ENCODE assay signal across 16 cellular contexts in the genomic region with DNA sequence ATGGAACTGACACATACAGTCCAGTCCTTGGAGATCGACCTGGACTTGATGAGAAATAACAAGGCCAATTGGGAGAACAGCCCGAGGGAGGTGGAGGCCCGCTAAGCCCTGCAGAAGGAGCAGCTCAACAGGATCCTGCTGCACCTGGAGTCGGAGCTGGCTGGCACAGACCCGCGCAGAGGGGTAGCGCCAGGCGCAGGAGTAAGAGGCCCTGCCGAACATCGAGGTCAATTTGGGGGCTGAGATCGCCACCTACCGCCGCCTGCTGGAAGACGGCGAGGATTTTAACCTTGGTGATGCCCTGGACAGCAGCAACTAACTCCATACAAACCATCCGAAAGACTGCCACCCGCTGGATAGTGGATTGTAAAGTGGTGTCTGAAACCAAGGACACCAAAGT.
DNase-seq lines count a peak whose midpoint lies in the region; TF ChIP-seq lines count a peak whose summit lies in the region.
"Had no signal": no experiment of that assay in that cellular context is flagged by ENCODE, and none has a peak within 500 bp of the region (broad histone marks: within the 10 kb centered on the region; RNA-seq: fewer than 3 reads in every experiment).

No MANE protein-coding gene starts in this region.

- no peaks in the 10 kb centered on the region for H3K27me3 ChIP-seq in endodermal cell (ENCODE audit: control insufficient read depth, insufficient read depth, low read length, poor library complexity, severe bottlenecking)
- no peaks in the 10 kb centered on the region for H3K27me3 ChIP-seq in CD4-positive, alpha-beta memory T cell (ENCODE audit: insufficient read depth, low read length)

- H3K9me3 ChIP-seq in endodermal cell (ENCODE audit: control insufficient read depth, low read length): no peaks in the 10 kb centered on the region
- no peaks in the 10 kb centered on the region for H3K9me3 ChIP-seq in CD4-positive, alpha-beta memory T cell (ENCODE audit: control insufficient read depth in 1 of 2, low read length in 2 of 2)
- H3K9me3 ChIP-seq: prostate gland, thoracic aorta had no signal

- H3K27ac ChIP-seq in endodermal cell (ENCODE audit: low read depth, low read length): no peak overlapping the region
- H3K27ac ChIP-seq in CD4-positive, alpha-beta memory T cell (ENCODE audit: low read depth, low read length): no peak overlapping the region
- H3K27ac ChIP-seq: prostate gland, thoracic aorta had no signal

- H3K4me1 Mint-ChIP-seq in endodermal cell (peaks cover 4% of the 10 kb centered on the region), nephron progenitor cell (no peaks in the 10 kb centered on the region)
- no peaks in the 10 kb centered on the region for H3K4me1 Mint-ChIP-seq in CD4-positive, alpha-beta memory T cell
- H3K4me1 Mint-ChIP-seq: T-cell had no signal

- intact Hi-C loops in CD4-positive, alpha-beta memory T cell (cut with micrococcal nuclease): no loop called here

- WGBS in endodermal cell (ENCODE audit: insufficient coverage in 1 of 2, insufficient read length in 1 of 2), 2 experiments: 87 to 97% methylated on average over 8 to 17 of the region's 17 CpGs

- CTCF ChIA-PET in CD4-positive, alpha-beta memory T cell (lab: Charles Lee; ENCODE audit: partially characterized antibody): no interaction called here

- H3K36me3 Mint-ChIP-seq in endodermal cell (ENCODE audit: low read depth): no peaks in the 10 kb centered on the region
- H3K36me3 Mint-ChIP-seq in nephron progenitor cell (ENCODE audit: low read depth): no peaks in the 10 kb centered on the region
- H3K36me3 Mint-ChIP-seq in CD4-positive, alpha-beta memory T cell: no peaks in the 10 kb centered on the region
- H3K36me3 Mint-ChIP-seq: T-cell had no signal

- H3K27me3 Mint-ChIP-seq in endodermal cell (ENCODE audit: insufficient read depth): peaks cover 2% of the 10 kb centered on the region
- peaks cover 5% of the 10 kb centered on the region for H3K27me3 Mint-ChIP-seq in nephron progenitor cell (ENCODE audit: low read depth, poor library complexity)
- H3K27me3 Mint-ChIP-seq in CD4-positive, alpha-beta memory T cell: no peaks in the 10 kb centered on the region
- H3K27me3 Mint-ChIP-seq: T-cell had no signal

- TF ChIP-seq CTCF in LNCaP clone FGC (IDR thresholded peaks at IDR 0.05; ENCODE audit: control insufficient read depth, extremely low read depth, insufficient read depth) (peak; percentile 66), endodermal cell (conservative IDR thresholded peaks at IDR 0.05) (peak; percentile 81), nephron progenitor cell (IDR thresholded peaks at IDR 0.05) (peak; percentile 28)

- no peaks in the 10 kb centered on the region for H3K4me1 ChIP-seq in endodermal cell (ENCODE audit: control insufficient read depth, insufficient read depth, low read length)
- no peaks in the 10 kb centered on the region for H3K4me1 ChIP-seq in CD4-positive, alpha-beta memory T cell (ENCODE audit: insufficient read depth, low read length)
- H3K4me1 ChIP-seq: prostate gland had no signal

- H3K4me3 ChIP-seq in LNCaP clone FGC (ENCODE audit: low read depth, low read length): no peak overlapping the region
- H3K4me3 ChIP-seq in endodermal cell (ENCODE audit: low read length): no peak overlapping the region
- no peak overlapping the region for H3K4me3 ChIP-seq in CD4-positive, alpha-beta memory T cell (ENCODE audit: low read length in 2 of 2)
- H3K4me3 ChIP-seq: prostate gland, thoracic aorta had no signal

- POLR2A ChIA-PET in CD4-positive, alpha-beta memory T cell (lab: Charles Lee; ENCODE audit: partially characterized antibody): no interaction called here

- no peaks in the 10 kb centered on the region for H3K36me3 ChIP-seq in endodermal cell (ENCODE audit: control insufficient read depth, insufficient read depth, low read length)
- no peaks in the 10 kb centered on the region for H3K36me3 ChIP-seq in CD4-positive, alpha-beta memory T cell (ENCODE audit: insufficient read depth, low read length)
- H3K36me3 ChIP-seq: prostate gland, thoracic aorta had no signal

- H3K27ac Mint-ChIP-seq in endodermal cell (no peak overlapping the region), nephron progenitor cell (no peak overlapping the region)
- no peak overlapping the region for H3K27ac Mint-ChIP-seq in CD4-positive, alpha-beta memory T cell
- H3K27ac Mint-ChIP-seq: HFFc6, T-cell had no signal

- H3K9me3 Mint-ChIP-seq in endodermal cell (no peaks in the 10 kb centered on the region), nephron progenitor cell (peaks cover 7% of the 10 kb centered on the region)
- peaks cover 0 to 2% (median 0%) of the 10 kb centered on the region in 8 donors for H3K9me3 Mint-ChIP-seq in CD4-positive, alpha-beta memory T cell
- H3K9me3 Mint-ChIP-seq: T-cell had no signal

- DNase-seq in activated CD4-positive, alpha-beta T cell treated with anti-CD3 and anti-CD28 coated beads for 48 hours: peak; percentile 2
- no peak for DNase-seq in activated CD4-positive, alpha-beta T cell treated with anti-CD3 and anti-CD28 coated beads, Interleukin-2, amount 50 U/mL, for 48 hours
- DNase-seq in LNCaP clone FGC (ENCODE audit: low read depth): peak; percentile 18
- DNase-seq in endodermal cell: peak; percentile 93
- DNase-seq in nephron progenitor cell: peak; percentile 7
- DNase-seq in NCI-H510A treated with DMSO at 0.1 percent for 48 hours (lab: John Stamatoyannopoulos, UW): no peak
- DNase-seq in mucosa of gallbladder (ENCODE audit: low spot score): no peak
- DNase-seq in CD4-positive, alpha-beta memory T cell: no peak
- DNase-seq: ACHN; activated CD4-positive, alpha-beta T cell treated with anti-CD3 and anti-CD28 coated beads for 4 hours; aorta; HFFc6; NCI-H2107; T-cell had no signal

- no peak overlapping the region for H3K9ac ChIP-seq in endodermal cell (ENCODE audit: extremely low read depth, low read length, poor library complexity, severe bottlenecking)

- H3K4me3 Mint-ChIP-seq in endodermal cell: no peak overlapping the region
- H3K4me3 Mint-ChIP-seq in nephron progenitor cell: no peak overlapping the region
- no peak overlapping the region for H3K4me3 Mint-ChIP-seq in CD4-positive, alpha-beta memory T cell
- H3K4me3 Mint-ChIP-seq: HFFc6, T-cell had no signal

Comparison
In these comparisons a context has a peak if more than half of its experiments do, and no peak if none do; other contexts are left out.
1. DNase-seq: peak in activated CD4-positive, alpha-beta T cell treated with anti-CD3 and anti-CD28 coated beads for 48 hours (single experiment), LNCaP clone FGC (single experiment), endodermal cell (single experiment) and nephron progenitor cell (single experiment); none in activated CD4-positive, alpha-beta T cell treated with anti-CD3 and anti-CD28 coated beads, Interleukin-2, amount 50 U/mL, for 48 hours (0 of 2), NCI-H510A treated with DMSO at 0.1 percent for 48 hours (single experiment), mucosa of gallbladder (single experiment) and CD4-positive, alpha-beta memory T cell (0 of 5).
2. CTCF ChIP-seq: peak in every context shown above with its lines; median percentile 81 in endodermal cell; 66 in LNCaP clone FGC; 28 in nephron progenitor cell.